8 cellular contexts compared by ENCODE assay signal in the genomic region with DNA sequence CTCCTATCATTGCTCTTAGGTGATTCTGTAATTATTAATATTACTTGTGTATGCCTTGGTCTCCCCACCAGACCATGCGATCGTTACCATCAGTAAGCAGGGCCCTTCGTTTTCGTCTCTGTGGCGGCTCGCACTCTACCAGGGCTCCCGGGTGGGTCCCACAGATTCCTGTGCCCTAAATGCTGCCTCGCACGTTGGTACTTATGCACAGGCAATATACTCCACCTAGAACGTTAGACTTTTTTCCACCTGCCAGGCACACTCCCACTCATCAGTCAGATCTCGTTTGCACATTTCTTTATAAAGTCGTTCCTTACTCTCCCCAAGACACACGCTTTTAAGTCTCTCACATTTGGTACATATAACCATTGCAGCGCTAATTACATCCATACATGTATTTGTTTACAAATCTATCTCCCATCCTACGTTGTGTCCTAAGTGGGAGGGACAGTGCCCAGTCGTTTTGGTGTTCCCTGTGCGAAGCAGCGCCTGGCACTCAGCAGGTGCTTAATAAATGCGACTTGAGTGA. TPM values are rescaled to one million over a fixed set of nuclear protein-coding genes. Genes with fewer than 3 reads are reported as not detected.
DNase-seq lines count a peak whose midpoint lies in the region; ATAC-seq and TF ChIP-seq lines count a peak whose summit lies in the region.

No MANE protein-coding gene starts in this region.

- DNase-seq in CD8-positive, alpha-beta memory T cell = no peak
- DNase-seq in NT2/D1 (ENCODE audit: low read depth, low spot score) (no peak), endodermal cell (no peak), omental fat pad (ENCODE audit: low spot score) (no peak), 8988T (no peak), cerebellar cortex (ENCODE audit: low spot score) (no peak)

- H3K4me3 ChIP-seq in CD8-positive, alpha-beta memory T cell (ENCODE audit: low read length) = peak overlapping the region; percentile 59
- peak overlapping the region; percentile 41 for H3K4me3 ChIP-seq in NT2/D1 (ENCODE audit: insufficient read length, low read depth)
- H3K4me3 ChIP-seq in endodermal cell (ENCODE audit: low read length) = peak overlapping the region; percentile 91

- H3K9me3 ChIP-seq in CD8-positive, alpha-beta memory T cell (ENCODE audit: low read length) = no peaks in the 10 kb centered on the region
- H3K9me3 ChIP-seq in NT2/D1 (ENCODE audit: insufficient read depth, low read length) = peaks cover 8% of the 10 kb centered on the region; the same call in 1 of the 2 replicates
- H3K9me3 ChIP-seq in endodermal cell (ENCODE audit: control insufficient read depth, low read length) = no peaks in the 10 kb centered on the region

- no peaks in the 10 kb centered on the region for H3K27me3 ChIP-seq in CD8-positive, alpha-beta memory T cell (ENCODE audit: insufficient read depth, low read length, poor library complexity, severe bottlenecking)
- no peaks in the 10 kb centered on the region for H3K27me3 ChIP-seq in NT2/D1 (ENCODE audit: insufficient read depth, insufficient read length)
- H3K27me3 ChIP-seq in endodermal cell (ENCODE audit: control insufficient read depth, insufficient read depth, low read length, poor library complexity, severe bottlenecking) = no peaks in the 10 kb centered on the region

- TF ChIP-seq CTCF in endodermal cell (conservative IDR thresholded peaks at IDR 0.05) (no peak), omental fat pad (IDR thresholded peaks at IDR 0.05) (no peak)

- H3K9ac ChIP-seq in NT2/D1 (ENCODE audit: insufficient read length, low read depth) (peak overlapping the region; percentile 27), endodermal cell (ENCODE audit: extremely low read depth, low read length, poor library complexity, severe bottlenecking) (peak overlapping the region; percentile 50)

- no peaks in the 10 kb centered on the region for H3K27me3 Mint-ChIP-seq in CD8-positive, alpha-beta memory T cell
- peaks cover 13% of the 10 kb centered on the region for H3K27me3 Mint-ChIP-seq in endodermal cell (ENCODE audit: insufficient read depth)

- no peaks in the 10 kb centered on the region for H3K9me3 Mint-ChIP-seq in CD8-positive, alpha-beta memory T cell
- H3K9me3 Mint-ChIP-seq in endodermal cell = no peaks in the 10 kb centered on the region

- WGBS in endodermal cell (ENCODE audit: insufficient coverage in 1 of 2, insufficient read length in 1 of 2), 2 experiments = 32 to 45% methylated on average over 13 to 19 of the region's 19 CpGs

- CTCF ChIA-PET in CD8-positive, alpha-beta memory T cell (lab: Charles Lee) = no interaction called here

- H3K4me1 ChIP-seq in CD8-positive, alpha-beta memory T cell (ENCODE audit: insufficient read depth, low read length) = peaks cover 12% of the 10 kb centered on the region
- H3K4me1 ChIP-seq in NT2/D1 (ENCODE audit: insufficient read depth, insufficient read length) = no peaks in the 10 kb centered on the region
- H3K4me1 ChIP-seq in endodermal cell (ENCODE audit: control insufficient read depth, insufficient read depth, low read length) = no peaks in the 10 kb centered on the region

- peak; percentile 12 for ATAC-seq in omental fat pad (ENCODE audit: low FRiP score)
- ATAC-seq in HG03196 (IDR thresholded peaks at IDR 0.05; ENCODE audit: unreplicated experiment) = no peak
- ATAC-seq in GM18498 (IDR thresholded peaks at IDR 0.05; ENCODE audit: unreplicated experiment) = no peak

- POLR2A ChIA-PET in CD8-positive, alpha-beta memory T cell (lab: Charles Lee) = no interaction called here

- peaks cover 0 to 5% (median 3%) of the 10 kb centered on the region in 3 donors for H3K36me3 Mint-ChIP-seq in CD8-positive, alpha-beta memory T cell
- peaks cover 34% of the 10 kb centered on the region for H3K36me3 Mint-ChIP-seq in endodermal cell (ENCODE audit: low read depth)

- peaks cover 42 to 51% (median 44%) of the 10 kb centered on the region in 3 donors for H3K4me1 Mint-ChIP-seq in CD8-positive, alpha-beta memory T cell
- peaks cover 29% of the 10 kb centered on the region for H3K4me1 Mint-ChIP-seq in endodermal cell

- H3K4me3 Mint-ChIP-seq in CD8-positive, alpha-beta memory T cell = peak overlapping the region; percentile 87 to 98 (median 95)
- peak overlapping the region; percentile 83 for H3K4me3 Mint-ChIP-seq in endodermal cell

- H3K27ac ChIP-seq in CD8-positive, alpha-beta memory T cell (ENCODE audit: low read depth, low read length) = peak overlapping the region; percentile 38
- peak overlapping the region; percentile 44 for H3K27ac ChIP-seq in endodermal cell (ENCODE audit: low read depth, low read length)

- no peaks in the 10 kb centered on the region for H3K36me3 ChIP-seq in CD8-positive, alpha-beta memory T cell (ENCODE audit: insufficient read depth, low read length)
- peaks cover 15% of the 10 kb centered on the region for H3K36me3 ChIP-seq in NT2/D1 (ENCODE audit: insufficient read depth, insufficient read length, low read length)
- no peaks in the 10 kb centered on the region for H3K36me3 ChIP-seq in endodermal cell (ENCODE audit: control insufficient read depth, insufficient read depth, low read length)

- H3K27ac Mint-ChIP-seq in CD8-positive, alpha-beta memory T cell = peak overlapping the region in 6 of 8 donors; percentile 59 to 89 (median 86)
- peak overlapping the region; percentile 60 for H3K27ac Mint-ChIP-seq in endodermal cell

RNA-seq across cellular contexts. Expression of gene FEZ2, which starts 0.9 kb away (rescaled TPM):
- total RNA-seq in CD8-positive, alpha-beta memory T cell = 1 to 10 TPM; 6.9 to 8.1 TPM
- 3.1 TPM for polyA plus RNA-seq in CD8-positive, alpha-beta memory T cell
- total RNA-seq in endodermal cell = 10 to 100 TPM; 30.0 to 37.3 TPM
- polyA plus RNA-seq in endodermal cell (2013, experiment 1 of 2) = 46.2 TPM
- 44.9 TPM for polyA plus RNA-seq in endodermal cell (2013, experiment 2 of 2)
- total RNA-seq in omental fat pad = 10 to 100 TPM; 41.9 to 64.0 (median 55.9) TPM

Comparison
In these comparisons a context has a peak if more than half of its experiments do, and no peak if none do; other contexts are left out.
1. H3K4me3 ChIP-seq: peak in every context shown above with its lines; median percentile 91 in endodermal cell; 59 in CD8-positive, alpha-beta memory T cell; 41 in NT2/D1.